Comparison of ENCODE assay signal across 8 cellular contexts in the genomic region with DNA sequence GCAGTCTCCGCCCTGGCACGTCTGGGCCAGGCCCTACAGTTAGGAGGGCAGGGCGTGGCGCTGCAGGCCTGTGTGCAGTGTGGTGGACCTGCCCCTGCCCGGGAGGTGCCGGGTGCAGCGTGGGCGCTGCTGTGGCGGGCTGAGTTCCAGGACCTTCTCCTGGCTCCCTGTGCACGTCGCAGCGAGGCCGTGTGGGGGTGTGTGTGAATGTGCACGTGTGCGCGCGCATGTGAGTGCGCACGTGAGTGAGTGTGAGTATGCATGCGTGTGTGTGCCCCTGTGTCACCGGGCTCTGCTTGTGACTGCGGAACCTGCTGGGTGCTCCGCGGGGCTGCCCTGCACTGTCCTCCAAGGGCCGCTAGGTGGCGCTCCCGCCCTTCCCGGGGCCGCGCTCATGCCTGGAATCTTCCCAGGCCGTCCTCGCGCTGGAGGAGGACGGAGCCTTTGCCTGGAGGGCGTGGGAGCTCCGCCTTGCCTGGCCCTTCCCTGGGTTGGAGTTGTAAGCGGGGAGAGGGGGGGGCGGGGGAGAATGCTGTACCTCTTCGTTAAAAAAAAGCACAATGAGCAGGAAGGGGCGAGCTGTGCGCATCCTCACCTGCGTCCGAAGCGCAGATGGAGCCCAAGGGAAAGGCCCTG.
DNase-seq lines count a peak whose midpoint lies in the region; ATAC-seq and TF ChIP-seq lines count a peak whose summit lies in the region.

No MANE protein-coding gene starts in this region.

- WGBS in esophagus squamous epithelium, 2 donors: 50 to 72% methylated on average over 2 to 6 of the region's 44 CpGs

- H3K4me1 ChIP-seq in esophagus squamous epithelium: peaks cover 36 to 55% (median 44%) of the 10 kb centered on the region in 3 donors

- H3K36me3 ChIP-seq in esophagus squamous epithelium: peaks cover 11 to 59% (median 12%) of the 10 kb centered on the region in 3 donors

- H3K27me3 Mint-ChIP-seq in CD14-positive monocyte (ENCODE audit: low read depth in 3 of 3): peaks cover 0 to 1% (median 0%) of the 10 kb centered on the region in 3 donors
- H3K27me3 Mint-ChIP-seq in activated T-cell treated with anti-CD3 and anti-CD28 coated beads, Interleukin-2, amount 50 U/mL, for 24 hours: no peaks in the 10 kb centered on the region
- no peaks in the 10 kb centered on the region for H3K27me3 Mint-ChIP-seq in natural killer cell (ENCODE audit: low read depth in 2 of 2)

- TF ChIP-seq CTCF in CD14-positive monocyte (IDR thresholded peaks at IDR 0.05) (peak; percentile 96), esophagus squamous epithelium (IDR thresholded peaks at IDR 0.05) (peak; percentile 94 to 100 (median 98)), natural killer cell (IDR thresholded peaks at IDR 0.05) (peak; percentile 95)

- H3K9me3 Mint-ChIP-seq in CD14-positive monocyte (peaks cover 0 to under 1% (median 0%) of the 10 kb centered on the region in 7 donors), natural killer cell (no peaks in the 10 kb centered on the region)
- no peaks in the 10 kb centered on the region for H3K9me3 Mint-ChIP-seq in activated T-cell treated with anti-CD3 and anti-CD28 coated beads, Interleukin-2, amount 50 U/mL, for 24 hours

- H3K4me3 Mint-ChIP-seq in CD14-positive monocyte: no peak overlapping the region
- no peak overlapping the region for H3K4me3 Mint-ChIP-seq in activated T-cell treated with anti-CD3 and anti-CD28 coated beads, Interleukin-2, amount 50 U/mL, for 24 hours
- H3K4me3 Mint-ChIP-seq in natural killer cell: no peak overlapping the region

- H3K27ac ChIP-seq in esophagus squamous epithelium: peak overlapping the region; percentile 65 to 86 (median 73)

- no peak for TF ChIP-seq POLR2A in esophagus squamous epithelium (IDR thresholded peaks at IDR 0.05)

- peak overlapping the region in 1 of 4 donors; percentile 32 for H3K4me3 ChIP-seq in esophagus squamous epithelium

- H3K27ac Mint-ChIP-seq in CD14-positive monocyte: no peak overlapping the region
- H3K27ac Mint-ChIP-seq in activated T-cell treated with anti-CD3 and anti-CD28 coated beads, Interleukin-2, amount 50 U/mL, for 24 hours: no peak overlapping the region
- no peak overlapping the region for H3K27ac Mint-ChIP-seq in natural killer cell

- POLR2A ChIA-PET in HEK293T (lab: Yijun Ruan, JAX): no interaction called here

- H3K36me3 Mint-ChIP-seq in CD14-positive monocyte: peaks cover 42 to 54% of the 10 kb centered on the region in 2 donors
- peaks cover 11% of the 10 kb centered on the region for H3K36me3 Mint-ChIP-seq in activated T-cell treated with anti-CD3 and anti-CD28 coated beads, Interleukin-2, amount 50 U/mL, for 24 hours (ENCODE audit: low read depth)
- no peaks in the 10 kb centered on the region for H3K36me3 Mint-ChIP-seq in natural killer cell

- no peaks in the 10 kb centered on the region for H3K27me3 ChIP-seq in esophagus squamous epithelium

- intact Hi-C loops in CD14-positive monocyte (cut with micrococcal nuclease): no loop called here
- intact Hi-C loops in esophagus squamous epithelium (cut with DNase I): loop anchor here (10.0 kb wide), 1 partner anchor 537 kb away; no protein-coding TSS in a partner anchor
- intact Hi-C loops in natural killer cell (cut with micrococcal nuclease): loop anchor here (1.0 to 5.0 kb wide), 3 partner anchors 106 to 529 kb away; no protein-coding TSS in a partner anchor

- CTCF ChIA-PET in HEK293T (lab: Yijun Ruan, JAX): interaction anchor here (0.6 kb wide), 4 partner anchors 58 to 349 kb away, joined by 3 to 4 read pairs (median 3); no protein-coding TSS in a partner anchor

- H3K9me3 ChIP-seq in esophagus squamous epithelium: no peaks in the 10 kb centered on the region

- no peaks in the 10 kb centered on the region for H3K4me1 Mint-ChIP-seq in CD14-positive monocyte
- H3K4me1 Mint-ChIP-seq in activated T-cell treated with anti-CD3 and anti-CD28 coated beads, Interleukin-2, amount 50 U/mL, for 24 hours (ENCODE audit: low read depth): peaks cover 3% of the 10 kb centered on the region
- peaks cover 0 to 11% of the 10 kb centered on the region in 2 donors for H3K4me1 Mint-ChIP-seq in natural killer cell

- peak; percentile 84 to 91 (median 87) for ATAC-seq in natural killer cell
- no peak for ATAC-seq in HG02938 (IDR thresholded peaks at IDR 0.05; ENCODE audit: unreplicated experiment)

- no peak for DNase-seq in CD14-positive monocyte (ENCODE audit: low spot score)
- DNase-seq in HEK293T (ENCODE audit: extremely low spot score): peak; percentile 92
- DNase-seq in OCI-M1 (lab: John Stamatoyannopoulos, UW): peak; percentile 77
- DNase-seq in activated T-cell treated with anti-CD3 and anti-CD28 coated beads, Interleukin-2, amount 50 U/mL, for 24 hours: peak; percentile 82
- DNase-seq in esophagus squamous epithelium (lab: John Stamatoyannopoulos, UW): no peak
- peak; percentile 62 for DNase-seq in natural killer cell
- DNase-seq in stimulated activated naive CD4-positive, alpha-beta T cell (lab: John Stamatoyannopoulos, UW): peak; percentile 8 to 53 (median 46)

TF ChIP-seq in HEK293T, 16 proteins besides CTCF, POLR2A, EP300 and RAD21:
- TF ChIP-seq FOXK2 (IDR thresholded peaks at IDR 0.05): no peak
- TF ChIP-seq L3MBTL2 (conservative IDR thresholded peaks at IDR 0.05): no peak
- no peak for TF ChIP-seq TARDBP (IDR thresholded peaks at IDR 0.05)
- TF ChIP-seq ARNT (IDR thresholded peaks at IDR 0.05): no peak
- TF ChIP-seq ELF4 (IDR thresholded peaks at IDR 0.05): no peak
- TF ChIP-seq LEF1 (IDR thresholded peaks at IDR 0.05; ENCODE audit: borderline replicate concordance): no peak
- no peak for TF ChIP-seq FOXA1 (IDR thresholded peaks at IDR 0.05)
- TF ChIP-seq PKNOX1 (IDR thresholded peaks at IDR 0.05): no peak
- no peak for TF ChIP-seq NFRKB (IDR thresholded peaks at IDR 0.05)
- TF ChIP-seq BHLHE40 (IDR thresholded peaks at IDR 0.05; ENCODE audit: borderline replicate concordance): no peak

Comparison
In these comparisons a context has a peak if more than half of its experiments do, and no peak if none do; other contexts are left out.
1. DNase-seq: peak in HEK293T (single experiment), OCI-M1 (single experiment), activated T-cell treated with anti-CD3 and anti-CD28 coated beads, Interleukin-2, amount 50 U/mL, for 24 hours (single experiment), natural killer cell (single experiment) and stimulated activated naive CD4-positive, alpha-beta T cell (6 of 6); none in CD14-positive monocyte (single experiment) and esophagus squamous epithelium (single experiment).
2. intact Hi-C loops: an anchor here in esophagus squamous epithelium (10.0 kb wide) and natural killer cell (1.0 to 5.0 kb wide); none called in CD14-positive monocyte.
3. Peak in every context shown above with its lines, with median percentiles within 50 percentile points of each other: CTCF ChIP-seq.